In the genomic region with DNA sequence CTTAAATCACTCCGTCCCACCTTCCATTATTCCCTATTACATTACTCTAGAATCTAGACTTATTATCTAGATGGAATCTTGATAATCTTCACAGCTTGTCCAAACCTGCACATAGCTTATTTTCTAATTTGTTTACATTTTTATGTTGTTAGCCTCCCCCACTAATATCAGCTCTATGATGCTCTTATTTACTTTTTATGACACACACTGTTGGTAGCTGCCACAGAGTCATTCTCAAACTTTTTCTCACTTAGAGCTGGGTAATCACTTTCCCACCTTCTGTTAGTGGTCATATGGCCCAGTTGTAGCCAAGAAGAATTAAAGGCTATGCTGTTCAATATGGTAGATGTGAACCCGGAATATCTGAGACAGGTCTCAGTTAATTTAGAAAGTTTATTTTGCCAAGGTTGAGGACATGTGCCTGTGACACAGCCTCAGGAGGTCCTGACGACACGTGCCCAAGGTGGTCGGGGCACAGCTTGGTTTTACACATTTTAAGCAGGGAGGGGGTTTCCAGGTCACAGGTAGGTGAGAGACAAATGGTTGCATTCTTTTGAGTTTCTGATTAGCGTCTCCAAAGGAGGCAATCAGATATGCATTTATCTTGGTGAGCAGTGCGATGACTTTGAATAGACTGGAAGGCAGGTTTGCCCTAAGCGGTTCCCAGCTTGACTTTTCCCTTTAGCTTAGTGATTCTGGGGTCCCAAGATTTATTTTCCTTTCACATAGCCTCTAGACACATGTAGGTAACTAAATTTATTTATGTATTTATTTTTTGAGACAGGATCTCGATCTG, we compare ENCODE assay signal across 17 cellular contexts.
"Had no signal": no experiment of that assay in that cellular context is flagged by ENCODE, and none has a peak within 500 bp of the region (broad histone marks: within the 10 kb centered on the region; RNA-seq: fewer than 3 reads in every experiment).

No MANE protein-coding gene starts in this region.

- FAIRE-seq: RCC 7860 had no signal

- ATAC-seq: activated CD8-positive, alpha-beta T cell treated with anti-CD3 and anti-CD28 coated beads, Interleukin-2, amount 10 ng/mL, durations not matched to agents 7 days and 5 days had no signal

- DNase-seq: activated CD4-positive, alpha-beta T cell treated with anti-CD3 and anti-CD28 coated beads for 48 hours; activated CD4-positive, alpha-beta T cell treated with anti-CD3 and anti-CD28 coated beads, Interleukin-2, amount 50 U/mL, for 4 hours; activated CD4-positive, CD25-positive, alpha-beta regulatory T cell treated with anti-CD3 and anti-CD28 coated beads, Interleukin-2, amount 50 U/mL, for 72 hours; activated CD8-positive, alpha-beta memory T cell treated with anti-CD3 and anti-CD28 coated beads, Interleukin-2, amount 50 U/mL, for 48 hours; activated CD8-positive, alpha-beta T cell treated with anti-CD3 and anti-CD28 coated beads, Interleukin-2, amount 10 ng/mL, durations not matched to agents 7 days and 5 days; activated effector memory CD4-positive, alpha-beta T cell treated with Interleukin-2 at 50 U/mL for 16 hours; activated naive CD4-positive, alpha-beta T cell; activated T-cell treated with anti-CD3 and anti-CD28 coated beads, Interleukin-2, amount 50 U/mL, for 1 hour; aorta; Karpas-422; NCI-H146; NCI-H2029; NCI-H510A treated with DMSO at 0.1 percent for 48 hours; NCI-H69; NK-92 treated with Interleukin-12 subunit alpha and Interleukin-12 subunit beta, amount 100 ng/mL, for 24 hours; SHP77 treated with DMSO at 0.1 percent for 48 hours had no signal
